Comparison of ENCODE assay signal across 24 cellular contexts in genomic region chr6:98678481-98678880, GRCh38.
DNase-seq lines count a peak whose midpoint lies in the region; ATAC-seq, FAIRE-seq and TF ChIP-seq lines count a peak whose summit lies in the region.
"Had no signal": no experiment of that assay in that cellular context is flagged by ENCODE, and none has a peak within 500 bp of the region (broad histone marks: within the 10 kb centered on the region; RNA-seq: fewer than 3 reads in every experiment).

No MANE protein-coding gene starts in this region.

- no peak overlapping the region for H3K27ac ChIP-seq in Peyer's patch
- H3K27ac ChIP-seq: 22Rv1, coronary artery, esophagus squamous epithelium, sigmoid colon, upper lobe of left lung had no signal

- no peaks in the 10 kb centered on the region for H3K4me1 ChIP-seq in Peyer's patch
- H3K4me1 ChIP-seq: esophagus squamous epithelium, sigmoid colon, upper lobe of left lung had no signal

- no peak overlapping the region for H3K27ac Mint-ChIP-seq in activated CD4-positive, alpha-beta memory T cell treated with anti-CD3 and anti-CD28 coated beads for 36 hours
- H3K27ac Mint-ChIP-seq: activated B cell treated with CpG ODN at 0.5 μM for 24 hours; activated CD8-positive, alpha-beta T cell treated with anti-CD3 and anti-CD28 coated beads for 36 hours; CD4-positive, alpha-beta T cell; endodermal cell; GM23338 had no signal

- H3K9me3 ChIP-seq in Peyer's patch, result no peaks in the 10 kb centered on the region
- H3K9me3 ChIP-seq: esophagus squamous epithelium, sigmoid colon, upper lobe of left lung had no signal

- POLR2A ChIA-PET in activated CD4-positive, alpha-beta memory T cell treated with anti-CD3 and anti-CD28 coated beads for 36 hours (lab: Charles Lee), result no interaction called here

- DNase-seq in COLO829 (ENCODE audit: low spot score) (peak; percentile 67), Peyer's patch (no peak), H54 (ENCODE audit: insufficient read length, low spot score) (no peak)
- no peak for DNase-seq in activated CD4-positive, alpha-beta memory T cell treated with anti-CD3 and anti-CD28 coated beads for 36 hours
- DNase-seq: activated B cell treated with CpG ODN at 0.5 μM for 24 hours; activated CD8-positive, alpha-beta T cell treated with anti-CD3 and anti-CD28 coated beads for 36 hours; activated gamma-delta T cell treated with Interleukin-2 at 50 U/mL for 16 hours; CD4-positive, alpha-beta T cell; endodermal cell; esophagus squamous epithelium; GF-D8; islet precursor cell; NCI-H1105 treated with DMSO at 0.1 percent for 48 hours; NCI-H510A; sigmoid colon; upper lobe of left lung had no signal

- intact Hi-C loops in activated CD4-positive, alpha-beta memory T cell treated with anti-CD3 and anti-CD28 coated beads for 36 hours (cut with micrococcal nuclease), result no loop called here

- TF ChIP-seq POLR2A in Peyer's patch (IDR thresholded peaks at IDR 0.05), result no peak
- no peak for TF ChIP-seq POLR2A in H54 (IDR thresholded peaks at IDR 0.05; ENCODE audit: low read depth, low read length)

- H3K4me3 ChIP-seq in Peyer's patch, result no peak overlapping the region
- H3K4me3 ChIP-seq: coronary artery, esophagus squamous epithelium, GM23338, sigmoid colon, upper lobe of left lung had no signal

- no peaks in the 10 kb centered on the region for H3K27me3 ChIP-seq in Peyer's patch
- H3K27me3 ChIP-seq: esophagus squamous epithelium, sigmoid colon, upper lobe of left lung had no signal

- ATAC-seq in GM19025 (IDR thresholded peaks at IDR 0.05; ENCODE audit: low read depth, unreplicated experiment) (peak; percentile 70), HG02852 (IDR thresholded peaks at IDR 0.05; ENCODE audit: unreplicated experiment) (peak; percentile 79), HG03565 (IDR thresholded peaks at IDR 0.05; ENCODE audit: unreplicated experiment) (peak; percentile 89), HG02840 (IDR thresholded peaks at IDR 0.05; ENCODE audit: low FRiP score, unreplicated experiment) (no peak)
- ATAC-seq: activated CD8-positive, alpha-beta T cell treated with anti-CD3 and anti-CD28 coated beads for 36 hours; GM23338 had no signal

- H3K4me3 Mint-ChIP-seq in activated CD4-positive, alpha-beta memory T cell treated with anti-CD3 and anti-CD28 coated beads for 36 hours, result no peak overlapping the region
- H3K4me3 Mint-ChIP-seq: activated B cell treated with CpG ODN at 0.5 μM for 24 hours; activated CD8-positive, alpha-beta T cell treated with anti-CD3 and anti-CD28 coated beads for 36 hours; CD4-positive, alpha-beta T cell; endodermal cell; GM23338 had no signal

- H3K27me3 Mint-ChIP-seq in activated CD4-positive, alpha-beta memory T cell treated with anti-CD3 and anti-CD28 coated beads for 36 hours, result no peaks in the 10 kb centered on the region
- H3K27me3 Mint-ChIP-seq: activated B cell treated with CpG ODN at 0.5 μM for 24 hours; activated CD8-positive, alpha-beta T cell treated with anti-CD3 and anti-CD28 coated beads for 36 hours; CD4-positive, alpha-beta T cell had no signal

- H3K4me1 Mint-ChIP-seq in activated CD4-positive, alpha-beta memory T cell treated with anti-CD3 and anti-CD28 coated beads for 36 hours (ENCODE audit: low read depth), result no peaks in the 10 kb centered on the region
- H3K4me1 Mint-ChIP-seq: activated B cell treated with CpG ODN at 0.5 μM for 24 hours, endodermal cell had no signal

- H3K36me3 ChIP-seq in Peyer's patch, result no peaks in the 10 kb centered on the region
- H3K36me3 ChIP-seq: esophagus squamous epithelium, sigmoid colon, upper lobe of left lung had no signal

- no peaks in the 10 kb centered on the region for H3K9me3 Mint-ChIP-seq in activated CD4-positive, alpha-beta memory T cell treated with anti-CD3 and anti-CD28 coated beads for 36 hours
- H3K9me3 Mint-ChIP-seq: activated B cell treated with CpG ODN at 0.5 μM for 24 hours; activated CD8-positive, alpha-beta T cell treated with anti-CD3 and anti-CD28 coated beads for 36 hours; CD4-positive, alpha-beta T cell had no signal

- CTCF ChIA-PET in activated CD4-positive, alpha-beta memory T cell treated with anti-CD3 and anti-CD28 coated beads for 36 hours (lab: Charles Lee), result no interaction called here

- no peaks in the 10 kb centered on the region for H3K36me3 Mint-ChIP-seq in activated CD4-positive, alpha-beta memory T cell treated with anti-CD3 and anti-CD28 coated beads for 36 hours

- FAIRE-seq in H54 (lab: Jason Lieb, UNC), result no peak
- FAIRE-seq: bronchial epithelial cell had no signal

- no peak for TF ChIP-seq CTCF in Peyer's patch (IDR thresholded peaks at IDR 0.05)
